9 cellular contexts compared by ENCODE assay signal in the genomic region with DNA sequence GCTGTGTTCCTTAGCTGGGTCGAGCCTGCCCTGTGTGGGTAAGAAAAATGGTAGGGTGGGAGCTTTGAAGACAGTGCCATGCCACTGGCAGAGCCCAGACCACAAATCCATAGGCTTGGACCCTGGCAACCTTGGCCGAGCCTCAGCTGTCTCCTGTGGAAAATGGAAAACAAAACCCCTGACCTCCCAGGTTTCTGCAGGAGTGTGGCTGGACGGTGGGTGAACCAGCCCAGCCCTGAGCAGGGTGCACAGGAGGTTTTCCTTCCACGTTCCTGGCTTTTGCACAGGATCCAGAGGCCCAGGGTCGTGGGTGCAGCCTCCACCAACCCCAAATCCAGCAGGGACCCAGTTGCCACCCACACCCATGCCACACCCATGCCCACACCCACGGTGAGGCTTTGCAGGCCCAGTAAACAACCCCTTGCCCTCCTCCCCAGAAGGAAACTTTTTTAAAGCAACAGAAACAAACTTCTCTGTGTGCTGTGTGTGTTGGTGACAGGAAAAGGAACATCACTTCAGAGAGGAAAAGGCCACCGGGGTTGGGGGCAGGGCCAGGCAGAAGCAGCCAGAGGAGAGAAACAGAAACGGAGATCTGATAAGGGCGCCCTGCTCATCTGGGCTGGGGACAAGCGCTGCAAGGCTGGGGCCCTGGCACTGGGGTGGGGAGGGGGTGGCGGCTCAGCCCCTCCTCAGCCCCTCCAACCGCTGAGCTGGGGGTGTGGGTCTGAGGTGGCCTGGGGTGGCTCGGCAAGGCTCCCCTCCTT. TPM values are rescaled to one million over a fixed set of nuclear protein-coding genes. Genes with fewer than 3 reads are reported as not detected.
DNase-seq lines count a peak whose midpoint lies in the region; ATAC-seq and TF ChIP-seq lines count a peak whose summit lies in the region.
"Had no signal": no experiment of that assay in that cellular context is flagged by ENCODE, and none has a peak within 500 bp of the region (broad histone marks: within the 10 kb centered on the region; RNA-seq: fewer than 3 reads in every experiment).

No MANE protein-coding gene starts in this region.

- H3K9me3 ChIP-seq in mucosa of rectum (ENCODE audit: control insufficient read depth in 2 of 2, low read length in 2 of 2) = no peaks in the 10 kb centered on the region

- no peaks in the 10 kb centered on the region for H3K27me3 ChIP-seq in mucosa of rectum (ENCODE audit: control insufficient read depth in 2 of 2, insufficient read depth in 2 of 2, low read length in 2 of 2)

- peaks cover 0 to 16% (median 6%) of the 10 kb centered on the region in 3 donors for H3K27me3 Mint-ChIP-seq in CD14-positive monocyte (ENCODE audit: low read depth in 3 of 3)
- H3K27me3 Mint-ChIP-seq in activated naive CD4-positive, alpha-beta T cell treated with anti-CD3 and anti-CD28 coated beads, Interleukin-2, amount 10 ng/mL, durations not matched to agents 7 days and 5 days = peaks cover 11% of the 10 kb centered on the region

- ATAC-seq in GM21423 (IDR thresholded peaks at IDR 0.05; ENCODE audit: unreplicated experiment) = no peak

- H3K9me3 Mint-ChIP-seq in CD14-positive monocyte = peaks cover 0 to 6% (median 0%) of the 10 kb centered on the region in 7 donors
- H3K9me3 Mint-ChIP-seq in activated naive CD4-positive, alpha-beta T cell treated with anti-CD3 and anti-CD28 coated beads, Interleukin-2, amount 10 ng/mL, durations not matched to agents 7 days and 5 days = no peaks in the 10 kb centered on the region

- H3K4me3 ChIP-seq in mucosa of rectum (ENCODE audit: low read length in 2 of 2) = no peak overlapping the region

- peak overlapping the region; percentile 75 to 95 (median 83) for H3K27ac Mint-ChIP-seq in CD14-positive monocyte
- peak overlapping the region; percentile 95 for H3K27ac Mint-ChIP-seq in activated naive CD4-positive, alpha-beta T cell treated with anti-CD3 and anti-CD28 coated beads, Interleukin-2, amount 10 ng/mL, durations not matched to agents 7 days and 5 days

- CTCF ChIA-PET in activated naive CD4-positive, alpha-beta T cell treated with anti-CD3 and anti-CD28 coated beads, Interleukin-2, amount 10 ng/mL, durations not matched to agents 7 days and 5 days (lab: Charles Lee) = interaction anchor here (1.8 kb wide), 1 partner anchor 73 kb away, joined by 4 read pairs; no protein-coding TSS in a partner anchor

- no peak for DNase-seq in CD14-positive monocyte (ENCODE audit: low spot score)
- DNase-seq in NOMO-1 treated with dmso at 0.1 percent for 144 hours (lab: John Stamatoyannopoulos, UW; ENCODE audit: unreplicated experiment) = peak; percentile 50
- DNase-seq in activated naive CD4-positive, alpha-beta T cell treated with anti-CD3 and anti-CD28 coated beads, Interleukin-2, amount 10 ng/mL, durations not matched to agents 7 days and 5 days = peak; percentile 90
- DNase-seq in NCI-H1436 treated with DMSO at 0.1 percent for 48 hours (lab: John Stamatoyannopoulos, UW) = no peak
- no peak for DNase-seq in anterior cingulate cortex (lab: John Stamatoyannopoulos, UW)
- DNase-seq in NCI-H446 (lab: John Stamatoyannopoulos, UW) = no peak
- DNase-seq: SHP77 treated with DMSO at 0.1 percent for 48 hours had no signal

- H3K4me3 Mint-ChIP-seq in CD14-positive monocyte = peak overlapping the region; percentile 70 to 77
- peak overlapping the region; percentile 73 for H3K4me3 Mint-ChIP-seq in activated naive CD4-positive, alpha-beta T cell treated with anti-CD3 and anti-CD28 coated beads, Interleukin-2, amount 10 ng/mL, durations not matched to agents 7 days and 5 days

- peaks cover 37% of the 10 kb centered on the region for H3K4me1 Mint-ChIP-seq in CD14-positive monocyte
- peaks cover 69% of the 10 kb centered on the region for H3K4me1 Mint-ChIP-seq in activated naive CD4-positive, alpha-beta T cell treated with anti-CD3 and anti-CD28 coated beads, Interleukin-2, amount 10 ng/mL, durations not matched to agents 7 days and 5 days

- TF ChIP-seq CTCF in CD14-positive monocyte (IDR thresholded peaks at IDR 0.05) = no peak

- peaks cover 35 to 37% of the 10 kb centered on the region in 2 donors for H3K4me1 ChIP-seq in mucosa of rectum (ENCODE audit: control insufficient read depth in 2 of 2, insufficient read depth in 2 of 2, low read length in 2 of 2)

- no peaks in the 10 kb centered on the region for H3K36me3 ChIP-seq in mucosa of rectum (ENCODE audit: control insufficient read depth in 2 of 2, insufficient read depth in 2 of 2, low read length in 2 of 2)

- H3K36me3 Mint-ChIP-seq in CD14-positive monocyte = no peaks in the 10 kb centered on the region
- peaks cover 2% of the 10 kb centered on the region for H3K36me3 Mint-ChIP-seq in activated naive CD4-positive, alpha-beta T cell treated with anti-CD3 and anti-CD28 coated beads, Interleukin-2, amount 10 ng/mL, durations not matched to agents 7 days and 5 days

- H3K27ac ChIP-seq in mucosa of rectum (ENCODE audit: low read depth in 2 of 2, low read length in 2 of 2) = peak overlapping the region; percentile 49 to 63

- H3K9ac ChIP-seq in mucosa of rectum (ENCODE audit: low read depth in 1 of 2, low read length in 2 of 2) = peak overlapping the region; percentile 44 to 50

- intact Hi-C loops in CD14-positive monocyte (cut with micrococcal nuclease) = loop anchor here in 1 of 2 donors (5.0 kb wide), 1 partner anchor 41 kb away; no protein-coding TSS in a partner anchor

RNA-seq across cellular contexts. Expression of gene ZMIZ1, which starts 20.7 kb away (rescaled TPM):
- polyA plus RNA-seq in CD14-positive monocyte = 1 to 10 TPM; 3.3 to 8.9 TPM

Comparison
In these comparisons a context has a peak if more than half of its experiments do, and no peak if none do; other contexts are left out.
1. DNase-seq: peak in NOMO-1 treated with dmso at 0.1 percent for 144 hours (single experiment) and activated naive CD4-positive, alpha-beta T cell treated with anti-CD3 and anti-CD28 coated beads, Interleukin-2, amount 10 ng/mL, durations not matched to agents 7 days and 5 days (single experiment); none in CD14-positive monocyte (single experiment), NCI-H1436 treated with DMSO at 0.1 percent for 48 hours (single experiment), anterior cingulate cortex (0 of 58) and NCI-H446 (0 of 2).